Comparison of ENCODE assay signal across 1 cellular context in the genomic region with DNA sequence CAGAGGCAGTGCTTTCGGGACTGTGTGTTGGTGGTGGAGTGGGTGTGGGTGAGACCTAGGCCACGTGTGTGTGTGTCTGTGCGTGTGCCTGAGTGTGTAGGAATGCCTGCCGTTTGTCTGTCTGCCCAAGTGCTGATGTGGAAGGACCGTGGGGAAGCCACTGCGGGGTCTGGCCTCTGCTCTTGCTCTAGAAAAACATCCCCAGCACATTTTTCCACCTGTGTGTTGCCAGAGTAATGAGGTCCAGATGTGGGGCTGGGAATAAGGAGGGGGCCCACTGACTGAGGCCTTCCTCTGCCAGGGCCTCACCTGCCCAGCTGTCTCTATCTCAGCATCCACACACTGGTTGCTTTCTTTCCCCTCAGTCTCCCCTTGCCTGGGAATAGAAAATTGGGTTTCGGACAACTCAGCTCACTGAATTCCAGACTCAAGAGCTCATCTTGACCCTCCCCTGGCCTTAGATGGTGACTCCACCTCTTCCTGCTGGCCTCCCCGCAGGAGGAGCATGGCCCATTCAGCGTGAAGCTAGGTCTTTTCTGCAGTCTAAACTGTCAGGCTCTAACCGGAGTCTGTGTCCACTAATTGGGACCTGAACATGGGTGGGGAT.
TF ChIP-seq lines count a peak whose summit lies in the region.

No MANE protein-coding gene starts in this region.

TF ChIP-seq in HepG2, 621 proteins besides CTCF, POLR2A, EP300 and RAD21:
- TF ChIP-seq SSRP1 (CRISPR knock-in tag; IDR thresholded peaks at IDR 0.05) = no peak
- no peak for TF ChIP-seq ZNF460 (CRISPR knock-in tag; IDR thresholded peaks at IDR 0.05; ENCODE audit: borderline replicate concordance)
- TF ChIP-seq ZFP1 (CRISPR knock-in tag; IDR thresholded peaks at IDR 0.05) = no peak
- peak; percentile 19; the same call in 1 of the 2 replicates for TF ChIP-seq NRL (CRISPR knock-in tag; IDR thresholded peaks at IDR 0.05; ENCODE audit: borderline replicate concordance)
- no peak for TF ChIP-seq POGZ (CRISPR knock-in tag; IDR thresholded peaks at IDR 0.05)
- TF ChIP-seq NAIF1 (CRISPR knock-in tag; IDR thresholded peaks at IDR 0.05; ENCODE audit: borderline replicate concordance) = no peak
